ENCODE assay signal across 19 cellular contexts in genomic region chr17:80210348-80211108, GRCh38. TPM values are rescaled to one million over a fixed set of nuclear protein-coding genes. Genes with fewer than 3 reads are reported as not detected.
"Had no signal": no experiment of that assay in that cellular context is flagged by ENCODE, and none has a peak within 500 bp of the region (broad histone marks: within the 10 kb centered on the region; RNA-seq: fewer than 3 reads in every experiment).

No MANE protein-coding gene starts in this region.

- ATAC-seq: gastrocnemius medialis; natural killer cell treated with Interleukin-12 subunit alpha and Interleukin-12 subunit beta and Interleukin-15 and Interleukin-18, amount 100 ng/mL, for 72 hours; stimulated activated memory B cell treated with anti-CD40 and anti-IgM and Interleukin-4, amounts not matched to agents 10 μg/mL and 1 μg/mL and 100 μg/mL, for 72 hours had no signal

- H3K4me1 ChIP-seq: colonic mucosa, gastrocnemius medialis, prostate gland, right atrium auricular region, sigmoid colon, tibial nerve, uterus had no signal

- FAIRE-seq: keratinocyte had no signal

- DNase-seq: colonic mucosa; dermis blood vessel endothelial cell; effector memory CD4-positive, alpha-beta T cell; foreskin fibroblast; gastrocnemius medialis; head of caudate nucleus; naive B cell; sigmoid colon; stimulated activated CD4-positive, alpha-beta T cell treated with anti-CD3 and anti-CD28 coated beads, Interleukin-4, amount 100 ng/mL, for 4 hours; uterus had no signal

- H3K4me3 ChIP-seq: colonic mucosa, gastrocnemius medialis, lung, prostate gland, right atrium auricular region, sigmoid colon, thoracic aorta, tibial nerve, upper lobe of left lung, uterus had no signal

- H3K36me3 ChIP-seq: colonic mucosa, uterus had no signal

- H3K27me3 ChIP-seq: colonic mucosa, gastrocnemius medialis, right atrium auricular region, sigmoid colon, tibial nerve, upper lobe of left lung, uterus had no signal

- H3K9me3 ChIP-seq: colonic mucosa, gastrocnemius medialis, prostate gland, right atrium auricular region, sigmoid colon, thoracic aorta, tibial nerve, upper lobe of left lung, uterus had no signal

- H3K27ac ChIP-seq: colonic mucosa, gastrocnemius medialis, prostate gland, right atrium auricular region, sigmoid colon, thoracic aorta, tibial nerve, upper lobe of left lung, uterus had no signal

RNA-seq across cellular contexts. Expression of gene CARD14, which starts 40.7 kb away (rescaled TPM):
- total RNA-seq: gastrocnemius medialis; natural killer cell treated with Interleukin-12 subunit alpha and Interleukin-12 subunit beta and Interleukin-15 and Interleukin-18, amount 100 ng/mL, for 72 hours; right atrium auricular region; sigmoid colon; thoracic aorta had no signal
